ENCODE assay signal across 9 cellular contexts in the genomic region with DNA sequence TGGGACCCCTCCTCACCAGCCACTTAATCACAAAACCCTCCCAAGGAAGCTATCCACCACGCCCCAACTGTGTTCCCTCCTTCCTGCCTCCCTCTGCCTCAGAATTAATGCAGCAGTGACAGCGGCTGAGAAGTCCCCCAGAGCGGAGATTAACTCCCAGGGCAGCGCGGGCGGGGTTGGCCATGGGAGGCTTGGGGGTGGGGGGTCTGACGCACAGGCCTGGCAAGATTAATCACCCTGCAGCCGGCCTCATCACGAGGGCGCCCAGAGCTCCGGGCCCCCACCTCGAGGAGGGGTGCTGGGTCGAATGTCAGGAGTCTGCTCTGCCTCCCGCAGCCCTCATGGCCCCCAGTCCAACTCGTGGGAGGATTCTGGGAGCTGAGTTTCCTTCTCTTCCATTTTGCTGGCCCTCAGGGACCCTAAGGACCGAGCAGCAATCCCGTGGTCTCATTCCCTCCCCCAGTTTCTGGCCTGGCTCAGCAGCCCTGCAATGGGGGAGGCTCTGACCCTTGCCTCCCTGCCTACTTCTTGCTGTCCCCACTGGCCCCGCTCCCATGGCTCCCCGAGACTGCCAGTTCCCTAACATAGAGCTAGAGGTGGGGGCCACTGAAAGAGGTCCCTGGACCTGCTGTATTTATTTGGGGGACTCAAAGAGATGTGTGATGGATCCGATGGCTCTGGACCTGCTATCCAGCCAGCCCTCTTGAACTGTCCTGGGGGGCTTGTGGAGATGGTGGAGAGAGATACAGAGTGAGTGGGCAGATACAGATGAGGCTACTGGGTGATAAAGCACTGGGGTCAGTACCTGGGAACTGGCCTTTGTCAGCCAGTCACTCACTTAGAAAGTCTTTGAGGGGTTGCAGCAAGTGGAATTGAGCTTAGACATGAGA. TPM values are rescaled to one million over a fixed set of nuclear protein-coding genes. Genes with fewer than 3 reads are reported as not detected.
DNase-seq lines count a peak whose midpoint lies in the region; ATAC-seq and TF ChIP-seq lines count a peak whose summit lies in the region.
"Had no signal": no experiment of that assay in that cellular context is flagged by ENCODE, and none has a peak within 500 bp of the region (broad histone marks: within the 10 kb centered on the region; RNA-seq: fewer than 3 reads in every experiment).

No MANE protein-coding gene starts in this region.

- H3K4me1 ChIP-seq in tibial nerve, result peaks cover 0 to 62% (median 42%) of the 10 kb centered on the region in 4 donors

- CTCF ChIA-PET in activated CD4-positive, alpha-beta T cell treated with anti-CD3 and anti-CD28 coated beads for 36 hours (lab: Charles Lee), result interaction anchor here (0.5 to 2.5 kb wide), 10 partner anchors 20 to 263 kb away, joined by 3 to 17 read pairs (median 3); partner anchors contain the start of gene UBE2D2
- CTCF ChIA-PET in activated CD8-positive, alpha-beta T cell treated with anti-CD3 and anti-CD28 coated beads for 36 hours (lab: Charles Lee), result interaction anchor here (0.7 to 6.4 kb wide), 22 partner anchors 9 to 287 kb away, joined by 3 to 94 read pairs (median 4); no protein-coding TSS in a partner anchor

- no peaks in the 10 kb centered on the region for H3K27me3 Mint-ChIP-seq in activated CD4-positive, alpha-beta T cell treated with anti-CD3 and anti-CD28 coated beads for 36 hours
- H3K27me3 Mint-ChIP-seq in activated CD8-positive, alpha-beta T cell treated with anti-CD3 and anti-CD28 coated beads for 36 hours, result no peaks in the 10 kb centered on the region

- peak overlapping the region; percentile 57 to 91 (median 74) for H3K27ac ChIP-seq in tibial nerve

- intact Hi-C loops in activated CD4-positive, alpha-beta T cell treated with anti-CD3 and anti-CD28 coated beads for 36 hours (cut with DNase I, micrococcal nuclease), result loop anchor here (1.0 to 5.0 kb wide), 3 partner anchors 57 to 268 kb away; no protein-coding TSS in a partner anchor
- intact Hi-C loops in activated CD8-positive, alpha-beta T cell treated with anti-CD3 and anti-CD28 coated beads for 36 hours (cut with micrococcal nuclease), result loop anchor here (2.0 kb wide), 1 partner anchor 58 kb away; no protein-coding TSS in a partner anchor

- H3K4me3 ChIP-seq in cardiac fibroblast (replicated peaks in 1 of 2; ENCODE audit: low read depth in 2 of 2, low read length in 2 of 2) (no peak overlapping the region), tibial nerve (no peak overlapping the region)

- WGBS in tibial nerve, 2 donors, result 11 to 15% methylated on average over 19 to 20 of the region's 20 CpGs

- POLR2A ChIA-PET in activated CD4-positive, alpha-beta T cell treated with anti-CD3 and anti-CD28 coated beads for 36 hours (lab: Charles Lee), result interaction anchor here (0.6 kb wide), 1 partner anchor 126 kb away, joined by 3 read pairs; no protein-coding TSS in a partner anchor
- POLR2A ChIA-PET in activated CD8-positive, alpha-beta T cell treated with anti-CD3 and anti-CD28 coated beads for 36 hours (lab: Charles Lee), result interaction anchor here (0.7 to 3.5 kb wide), 5 partner anchors 9 to 57 kb away, joined by 3 to 14 read pairs (median 4); no protein-coding TSS in a partner anchor

- peak in 1 of 2 donors; percentile 31 for TF ChIP-seq EP300 in tibial nerve (IDR thresholded peaks at IDR 0.05)

- H3K4me1 Mint-ChIP-seq in activated CD4-positive, alpha-beta T cell treated with anti-CD3 and anti-CD28 coated beads for 36 hours, result no peaks in the 10 kb centered on the region
- H3K4me1 Mint-ChIP-seq in activated CD8-positive, alpha-beta T cell treated with anti-CD3 and anti-CD28 coated beads for 36 hours (ENCODE audit: low read depth), result peaks cover 7% of the 10 kb centered on the region

- H3K36me3 ChIP-seq in tibial nerve, result no peaks in the 10 kb centered on the region

- H3K27me3 ChIP-seq in tibial nerve, result no peaks in the 10 kb centered on the region

- H3K36me3 Mint-ChIP-seq in activated CD4-positive, alpha-beta T cell treated with anti-CD3 and anti-CD28 coated beads for 36 hours (ENCODE audit: low read depth), result no peaks in the 10 kb centered on the region
- H3K36me3 Mint-ChIP-seq in activated CD8-positive, alpha-beta T cell treated with anti-CD3 and anti-CD28 coated beads for 36 hours (ENCODE audit: low read depth), result no peaks in the 10 kb centered on the region

- H3K9me3 ChIP-seq in tibial nerve, result no peaks in the 10 kb centered on the region

- no peak for DNase-seq in activated CD4-positive, alpha-beta T cell treated with anti-CD3 and anti-CD28 coated beads for 36 hours
- no peak for DNase-seq in activated CD4-positive, alpha-beta T cell treated with anti-CD3 and anti-CD28 coated beads for 1 hour
- DNase-seq in cardiac fibroblast (ENCODE audit: low read depth in 2 of 2) (peak; percentile 56 to 81), medulla oblongata (ENCODE audit: extremely low spot score) (peak; percentile 72), tibial nerve (ENCODE audit: low spot score in 2 of 2) (no peak), COLO829 (ENCODE audit: low spot score) (no peak)
- no peak for DNase-seq in activated CD8-positive, alpha-beta T cell treated with anti-CD3 and anti-CD28 coated beads for 36 hours
- DNase-seq in activated effector memory CD4-positive, alpha-beta T cell treated with anti-CD3 and anti-CD28 coated beads, Interleukin-2, amount 50 U/mL, for 16 hours, result no peak
- DNase-seq: activated naive CD4-positive, alpha-beta T cell treated with anti-CD3 and anti-CD28 coated beads, Interleukin-2, amount 50 U/mL, for 16 hours had no signal

- no peak overlapping the region for H3K4me3 Mint-ChIP-seq in activated CD4-positive, alpha-beta T cell treated with anti-CD3 and anti-CD28 coated beads for 36 hours
- H3K4me3 Mint-ChIP-seq in activated CD8-positive, alpha-beta T cell treated with anti-CD3 and anti-CD28 coated beads for 36 hours, result no peak overlapping the region

- peak; percentile 15 for ATAC-seq in activated CD4-positive, alpha-beta T cell treated with anti-CD3 and anti-CD28 coated beads for 36 hours
- ATAC-seq in activated CD8-positive, alpha-beta T cell treated with anti-CD3 and anti-CD28 coated beads for 36 hours, result no peak

- TF ChIP-seq CTCF in cardiac fibroblast (IDR thresholded peaks at IDR 0.05; ENCODE audit: low read depth, low read length) (no peak), tibial nerve (IDR thresholded peaks at IDR 0.05) (peak in 1 of 5 experiments; percentile 8)
- no peak for TF ChIP-seq CTCF in activated CD8-positive, alpha-beta T cell treated with anti-CD3 and anti-CD28 coated beads for 36 hours (IDR thresholded peaks at IDR 0.05)

- no peaks in the 10 kb centered on the region for H3K9me3 Mint-ChIP-seq in activated CD4-positive, alpha-beta T cell treated with anti-CD3 and anti-CD28 coated beads for 36 hours (ENCODE audit: low read depth)
- H3K9me3 Mint-ChIP-seq in activated CD8-positive, alpha-beta T cell treated with anti-CD3 and anti-CD28 coated beads for 36 hours, result no peaks in the 10 kb centered on the region

- H3K27ac Mint-ChIP-seq in activated CD4-positive, alpha-beta T cell treated with anti-CD3 and anti-CD28 coated beads for 36 hours, result no peak overlapping the region
- H3K27ac Mint-ChIP-seq in activated CD8-positive, alpha-beta T cell treated with anti-CD3 and anti-CD28 coated beads for 36 hours, result no peak overlapping the region

- no peak for TF ChIP-seq POLR2A in tibial nerve (IDR thresholded peaks at IDR 0.05)

RNA-seq across cellular contexts. Expression of gene CXXC5, which starts 42.5 kb away (rescaled TPM):
- total RNA-seq in activated CD4-positive, alpha-beta T cell treated with anti-CD3 and anti-CD28 coated beads for 36 hours, result 1 to 10 TPM in 1 of 2 experiments, under 1 TPM in 1; 0.82 to 1.1 TPM
- total RNA-seq in tibial nerve, result 10 to 100 TPM; 45.0 to 80.4 (median 67.0) TPM
- 1 to 10 TPM; 3.5 to 4.3 TPM for total RNA-seq in activated CD8-positive, alpha-beta T cell treated with anti-CD3 and anti-CD28 coated beads for 36 hours

Comparison
In these comparisons a context has a peak if more than half of its experiments do, and no peak if none do; other contexts are left out.
1. DNase-seq: peak in cardiac fibroblast (2 of 2) and medulla oblongata (single experiment); none in activated CD4-positive, alpha-beta T cell treated with anti-CD3 and anti-CD28 coated beads for 36 hours (single experiment), activated CD4-positive, alpha-beta T cell treated with anti-CD3 and anti-CD28 coated beads for 1 hour (single experiment), tibial nerve (0 of 2), activated CD8-positive, alpha-beta T cell treated with anti-CD3 and anti-CD28 coated beads for 36 hours (single experiment), COLO829 (single experiment) and activated effector memory CD4-positive, alpha-beta T cell treated with anti-CD3 and anti-CD28 coated beads, Interleukin-2, amount 50 U/mL, for 16 hours (single experiment).
2. RNA of gene CXXC5, which starts 42.5 kb away (total RNA-seq): 45.0 to 80.4 TPM in tibial nerve; 3.5 to 4.3 TPM in activated CD8-positive, alpha-beta T cell treated with anti-CD3 and anti-CD28 coated beads for 36 hours and 0.82 to 1.1 TPM in activated CD4-positive, alpha-beta T cell treated with anti-CD3 and anti-CD28 coated beads for 36 hours; every median in the first group is over 4 times any median in the second.